ENCODE assay signal across 15 cellular contexts in genomic region chr3:184814214-184814613, GRCh38.
DNase-seq lines count a peak whose midpoint lies in the region; ATAC-seq lines count a peak whose summit lies in the region.
"Had no signal": no experiment of that assay in that cellular context is flagged by ENCODE, and none has a peak within 500 bp of the region (broad histone marks: within the 10 kb centered on the region; RNA-seq: fewer than 3 reads in every experiment).

No MANE protein-coding gene starts in this region.

- H3K27ac Mint-ChIP-seq in activated naive CD4-positive, alpha-beta T cell treated with anti-CD3 and anti-CD28 coated beads, Interleukin-2, amount 50 U/mL, for 24 hours: peak overlapping the region; percentile 47
- H3K27ac Mint-ChIP-seq in stimulated activated naive CD8-positive, alpha-beta T cell treated with anti-CD3 and anti-CD28 coated beads, Interleukin-15, amount 100 ng/mL, for 72 hours: peak overlapping the region in 1 of 2 donors; percentile 20
- H3K27ac Mint-ChIP-seq: GM23338, IgD-negative memory B cell had no signal

- no peaks in the 10 kb centered on the region for H3K9me3 Mint-ChIP-seq in activated naive CD4-positive, alpha-beta T cell treated with anti-CD3 and anti-CD28 coated beads, Interleukin-2, amount 50 U/mL, for 24 hours
- no peaks in the 10 kb centered on the region for H3K9me3 Mint-ChIP-seq in stimulated activated naive CD8-positive, alpha-beta T cell treated with anti-CD3 and anti-CD28 coated beads, Interleukin-15, amount 100 ng/mL, for 72 hours
- H3K9me3 Mint-ChIP-seq: IgD-negative memory B cell had no signal

- ATAC-seq in stimulated activated naive CD8-positive, alpha-beta T cell treated with anti-CD3 and anti-CD28 coated beads, Interleukin-15, amount 100 ng/mL, for 72 hours: peak; percentile 60
- no peak for ATAC-seq in HG03039 (IDR thresholded peaks at IDR 0.05; ENCODE audit: unreplicated experiment)
- ATAC-seq: gastroesophageal sphincter, GM23338, left colon had no signal

- H3K4me1 Mint-ChIP-seq in activated naive CD4-positive, alpha-beta T cell treated with anti-CD3 and anti-CD28 coated beads, Interleukin-2, amount 50 U/mL, for 24 hours: peaks cover 66% of the 10 kb centered on the region
- H3K4me1 Mint-ChIP-seq in stimulated activated naive CD8-positive, alpha-beta T cell treated with anti-CD3 and anti-CD28 coated beads, Interleukin-15, amount 100 ng/mL, for 72 hours: peaks cover 61% of the 10 kb centered on the region

- DNase-seq in activated naive CD4-positive, alpha-beta T cell (lab: John Stamatoyannopoulos, UW): no peak
- DNase-seq in MV-4-11 (lab: John Stamatoyannopoulos, UW) (peak; percentile 29), amniotic epithelial cell (ENCODE audit: low read depth) (peak; percentile 28), 8988T (no peak), dedifferentiated amniotic fluid mesenchymal stem cell (ENCODE audit: extremely low spot score) (no peak)
- no peak for DNase-seq in stimulated activated naive CD8-positive, alpha-beta T cell treated with anti-CD3 and anti-CD28 coated beads, Interleukin-15, amount 100 ng/mL, for 72 hours
- DNase-seq: left colon; NCI-H1930; stimulated activated CD4-positive, alpha-beta T cell treated with anti-CD3 and anti-CD28 coated beads, Interleukin-12 subunit alpha, Interleukin-12 subunit beta, amount 100 ng/mL, for 4 hours; WERI-Rb-1 had no signal

- peak overlapping the region; percentile 1 for H3K4me3 Mint-ChIP-seq in activated naive CD4-positive, alpha-beta T cell treated with anti-CD3 and anti-CD28 coated beads, Interleukin-2, amount 50 U/mL, for 24 hours
- H3K4me3 Mint-ChIP-seq in stimulated activated naive CD8-positive, alpha-beta T cell treated with anti-CD3 and anti-CD28 coated beads, Interleukin-15, amount 100 ng/mL, for 72 hours: peak overlapping the region; percentile 14 to 66

- peaks cover 9% of the 10 kb centered on the region for H3K36me3 Mint-ChIP-seq in activated naive CD4-positive, alpha-beta T cell treated with anti-CD3 and anti-CD28 coated beads, Interleukin-2, amount 50 U/mL, for 24 hours

- no peaks in the 10 kb centered on the region for H3K27me3 Mint-ChIP-seq in activated naive CD4-positive, alpha-beta T cell treated with anti-CD3 and anti-CD28 coated beads, Interleukin-2, amount 50 U/mL, for 24 hours
- H3K27me3 Mint-ChIP-seq in stimulated activated naive CD8-positive, alpha-beta T cell treated with anti-CD3 and anti-CD28 coated beads, Interleukin-15, amount 100 ng/mL, for 72 hours: no peaks in the 10 kb centered on the region

Comparison
In these comparisons a context has a peak if more than half of its experiments do, and no peak if none do; other contexts are left out.
1. DNase-seq: peak in MV-4-11 (single experiment) and amniotic epithelial cell (single experiment); none in activated naive CD4-positive, alpha-beta T cell (0 of 4), stimulated activated naive CD8-positive, alpha-beta T cell treated with anti-CD3 and anti-CD28 coated beads, Interleukin-15, amount 100 ng/mL, for 72 hours (0 of 2), 8988T (single experiment) and dedifferentiated amniotic fluid mesenchymal stem cell (single experiment).